ENCODE assay signal across 7 cellular contexts in the genomic region with DNA sequence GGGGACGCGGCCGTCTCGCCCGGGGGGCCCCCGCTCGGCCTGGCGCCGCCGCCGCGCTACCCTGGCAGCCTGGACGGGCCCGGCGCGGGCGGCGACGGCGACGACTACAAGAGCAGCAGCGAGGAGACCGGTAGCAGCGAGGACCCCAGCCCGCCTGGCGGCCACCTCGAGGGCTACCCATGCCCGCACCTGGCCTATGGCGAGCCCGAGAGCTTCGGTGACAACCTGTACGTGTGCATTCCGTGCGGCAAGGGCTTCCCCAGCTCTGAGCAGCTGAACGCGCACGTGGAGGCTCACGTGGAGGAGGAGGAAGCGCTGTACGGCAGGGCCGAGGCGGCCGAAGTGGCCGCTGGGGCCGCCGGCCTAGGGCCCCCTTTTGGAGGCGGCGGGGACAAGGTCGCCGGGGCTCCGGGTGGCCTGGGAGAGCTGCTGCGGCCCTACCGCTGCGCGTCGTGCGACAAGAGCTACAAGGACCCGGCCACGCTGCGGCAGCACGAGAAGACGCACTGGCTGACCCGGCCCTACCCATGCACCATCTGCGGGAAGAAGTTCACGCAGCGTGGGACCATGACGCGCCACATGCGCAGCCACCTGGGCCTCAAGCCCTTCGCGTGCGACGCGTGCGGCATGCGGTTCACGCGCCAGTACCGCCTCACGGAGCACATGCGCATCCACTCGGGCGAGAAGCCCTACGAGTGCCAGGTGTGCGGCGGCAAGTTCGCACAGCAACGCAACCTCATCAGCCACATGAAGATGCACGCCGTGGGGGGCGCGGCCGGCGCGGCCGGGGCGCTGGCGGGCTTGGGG. TPM values are rescaled to one million over a fixed set of nuclear protein-coding genes. Genes with fewer than 3 reads are reported as not detected.
DNase-seq lines count a peak whose midpoint lies in the region; FAIRE-seq and TF ChIP-seq lines count a peak whose summit lies in the region.

No MANE protein-coding gene starts in this region.

- H3K27me3 Mint-ChIP-seq in activated naive CD8-positive, alpha-beta T cell treated with anti-CD3 and anti-CD28 coated beads for 36 hours: peaks cover 8% of the 10 kb centered on the region

- no peak overlapping the region for H3K9ac ChIP-seq in kidney (ENCODE audit: low read length in 2 of 2)

- peaks cover 0 to 78% (median 55%) of the 10 kb centered on the region in 3 donors for H3K27me3 ChIP-seq in stomach

- peaks cover 21% of the 10 kb centered on the region for H3K4me1 Mint-ChIP-seq in activated naive CD8-positive, alpha-beta T cell treated with anti-CD3 and anti-CD28 coated beads for 36 hours

- peaks cover 34% of the 10 kb centered on the region for H3K36me3 Mint-ChIP-seq in activated naive CD8-positive, alpha-beta T cell treated with anti-CD3 and anti-CD28 coated beads for 36 hours

- CTCF ChIA-PET in HEK293T (lab: Yijun Ruan, JAX): interaction anchor here (0.6 to 1.8 kb wide), 4 partner anchors 34 to 187 kb away, joined by 3 to 8 read pairs (median 3); no protein-coding TSS in a partner anchor

- H3K9me3 ChIP-seq in kidney (ENCODE audit: control insufficient read depth in 1 of 2, low read length in 2 of 2): no peaks in the 10 kb centered on the region
- H3K9me3 ChIP-seq in stomach: no peaks in the 10 kb centered on the region

- POLR2A ChIA-PET in HEK293T (lab: Yijun Ruan, JAX): no interaction called here

- peak; percentile 22 for TF ChIP-seq POLR2A in GM19193 (IDR thresholded peaks at IDR 0.05; ENCODE audit: extremely low read depth, insufficient read depth, insufficient read length)
- no peak for TF ChIP-seq POLR2A in stomach (IDR thresholded peaks at IDR 0.05)

- H3K4me3 Mint-ChIP-seq in activated naive CD8-positive, alpha-beta T cell treated with anti-CD3 and anti-CD28 coated beads for 36 hours: peak overlapping the region; percentile 73

- H3K27ac Mint-ChIP-seq in activated naive CD8-positive, alpha-beta T cell treated with anti-CD3 and anti-CD28 coated beads for 36 hours: no peak overlapping the region

- peak overlapping the region in 1 of 2 donors; percentile 43 for H3K27ac ChIP-seq in kidney (ENCODE audit: low read depth in 2 of 2, low read length in 2 of 2)
- H3K27ac ChIP-seq in stomach: peak overlapping the region; percentile 73 to 94 (median 90)

- peaks cover 0 to 18% of the 10 kb centered on the region in 2 donors for H3K4me1 ChIP-seq in kidney (ENCODE audit: control insufficient read depth in 1 of 2, insufficient read depth in 1 of 2, low read depth in 1 of 2, low read length in 2 of 2)
- peaks cover 76 to 98% (median 87%) of the 10 kb centered on the region in 4 donors for H3K4me1 ChIP-seq in stomach

- peak; percentile 46 for DNase-seq in activated naive CD8-positive, alpha-beta T cell treated with anti-CD3 and anti-CD28 coated beads for 36 hours
- DNase-seq in kidney: peak; percentile 81
- no peak for DNase-seq in stomach
- no peak for DNase-seq in HEK293T (ENCODE audit: extremely low spot score)
- DNase-seq in HCEC 1CT: no peak
- DNase-seq in T1000 (lab: John Stamatoyannopoulos, UW): no peak

- no peak for FAIRE-seq in kidney (lab: Jason Lieb, UNC)

- 21 to 50% (median 23%) methylated on average over 36 to 98 of the region's 98 CpGs for WGBS in stomach, 5 donors

- intact Hi-C loops in kidney (cut with DNase I): loop anchor here (5.0 kb wide), 1 partner anchor 184 kb away; no protein-coding TSS in a partner anchor
- intact Hi-C loops in stomach (cut with DNase I; ENCODE audit: low total_unique reads): loop anchor here (5.0 kb wide), 1 partner anchor 184 kb away; no protein-coding TSS in a partner anchor

- H3K4me3 ChIP-seq in kidney (ENCODE audit: low read length in 2 of 2) (peak overlapping the region in 1 of 2 donors; percentile 25), stomach (peak overlapping the region; percentile 57 to 69 (median 64))

- TF ChIP-seq EP300 in stomach (IDR thresholded peaks at IDR 0.05): no peak

- H3K36me3 ChIP-seq in kidney (ENCODE audit: control insufficient read depth in 1 of 2, insufficient read depth in 2 of 2, low read length in 2 of 2) (no peaks in the 10 kb centered on the region), stomach (peaks cover under 1 to 32% (median 22%) of the 10 kb centered on the region in 4 donors)

- no peaks in the 10 kb centered on the region for H3K9me3 Mint-ChIP-seq in activated naive CD8-positive, alpha-beta T cell treated with anti-CD3 and anti-CD28 coated beads for 36 hours

- TF ChIP-seq CTCF in kidney (IDR thresholded peaks at IDR 0.05; ENCODE audit: borderline replicate concordance, extremely low read depth, insufficient read depth) (no peak), stomach (IDR thresholded peaks at IDR 0.05) (no peak)

TF ChIP-seq in HEK293T, 16 proteins besides CTCF, POLR2A, EP300 and RAD21:
- TF ChIP-seq CTBP1 (IDR thresholded peaks at IDR 0.05; ENCODE audit: borderline replicate concordance) (no peak), TARDBP (IDR thresholded peaks at IDR 0.05) (no peak), ARNT (IDR thresholded peaks at IDR 0.05) (no peak), NFRKB (IDR thresholded peaks at IDR 0.05) (no peak), HDGF (IDR thresholded peaks at IDR 0.05; ENCODE audit: borderline replicate concordance) (no peak), SUZ12 (IDR thresholded peaks at IDR 0.05) (no peak), LEF1 (IDR thresholded peaks at IDR 0.05; ENCODE audit: borderline replicate concordance) (no peak), FOXM1 (IDR thresholded peaks at IDR 0.05; ENCODE audit: borderline replicate concordance) (no peak), BHLHE40 (IDR thresholded peaks at IDR 0.05; ENCODE audit: borderline replicate concordance) (no peak), ELF4 (IDR thresholded peaks at IDR 0.05) (no peak), FOXK2 (IDR thresholded peaks at IDR 0.05) (no peak), L3MBTL2 (conservative IDR thresholded peaks at IDR 0.05) (no peak)

RNA-seq across cellular contexts. Expression of a gene that starts 3.0 kb away (rescaled TPM):
- total RNA-seq in activated naive CD8-positive, alpha-beta T cell treated with anti-CD3 and anti-CD28 coated beads for 36 hours: 10 to 100 TPM; 36.7 to 37.8 TPM
- total RNA-seq in kidney (13.0 TPM), stomach (100 to 1,000 TPM in 1 of 5 donors, 10 to 100 TPM in 1, 1 to 10 TPM in 3; 7.6 to 107 (median 9.4) TPM)
- polyA plus RNA-seq in kidney (ENCODE audit: insufficient read depth, low read depth, low replicate concordance) (2.7 TPM), stomach (10 to 100 TPM in 1 of 3 donors, 1 to 10 TPM in 2; 1.5 to 11.2 (median 6.2) TPM)

RNA-seq across cellular contexts. Expression of a gene that starts 16.1 kb away (rescaled TPM):
- 10 to 100 TPM; 38.4 to 39.0 TPM for total RNA-seq in activated naive CD8-positive, alpha-beta T cell treated with anti-CD3 and anti-CD28 coated beads for 36 hours
- total RNA-seq in kidney: 22.9 TPM
- 63.6 TPM for polyA plus RNA-seq in kidney (ENCODE audit: insufficient read depth, low read depth, low replicate concordance)
- total RNA-seq in stomach: 10 to 100 TPM in 3 of 5 donors, 1 to 10 TPM in 1, not detected in 1; 3.1 to 31.9 (median 17.3) TPM
- 10 to 100 TPM; 60.3 to 83.4 (median 66.7) TPM for polyA plus RNA-seq in stomach

RNA-seq across cellular contexts. Expression of a gene that starts 28.0 kb away (rescaled TPM):
- total RNA-seq in activated naive CD8-positive, alpha-beta T cell treated with anti-CD3 and anti-CD28 coated beads for 36 hours: 10 to 100 TPM; 34.7 to 35.3 TPM
- total RNA-seq in kidney (49.4 TPM), stomach (100 to 1,000 TPM in 2 of 5 donors, 10 to 100 TPM in 3; 26.1 to 188 (median 95.0) TPM)
- polyA plus RNA-seq in kidney (ENCODE audit: insufficient read depth, low read depth, low replicate concordance) (23.3 TPM), stomach (10 to 100 TPM; 11.6 to 27.9 (median 17.7) TPM)

RNA-seq across cellular contexts. Expression of a gene that starts 32.8 kb away (rescaled TPM):
- under 1 TPM; 0.64 to 0.80 TPM for total RNA-seq in activated naive CD8-positive, alpha-beta T cell treated with anti-CD3 and anti-CD28 coated beads for 36 hours
- total RNA-seq in kidney (10.7 TPM), stomach (under 1 TPM in 2 of 5 donors, not detected in 3; 0.58 to 0.92 TPM)
- polyA plus RNA-seq in kidney (ENCODE audit: insufficient read depth, low read depth, low replicate concordance) (2.0 TPM), stomach (under 1 TPM in 2 of 3 donors, not detected in 1; 0.50 to 0.85 TPM)

Comparison
In these comparisons a context has a peak if more than half of its experiments do, and no peak if none do; other contexts are left out.
1. DNase-seq: peak in activated naive CD8-positive, alpha-beta T cell treated with anti-CD3 and anti-CD28 coated beads for 36 hours (single experiment) and kidney (single experiment); none in stomach (single experiment), HEK293T (single experiment), HCEC 1CT (single experiment) and T1000 (single experiment).